In genomic region chr4:38641796-38642195, GRCh38 we compare ENCODE assay signal across 20 cellular contexts. TPM values are rescaled to one million over a fixed set of nuclear protein-coding genes. Genes with fewer than 3 reads are reported as not detected.
DNase-seq lines count a peak whose midpoint lies in the region; ATAC-seq, FAIRE-seq and TF ChIP-seq lines count a peak whose summit lies in the region.
"Had no signal": no experiment of that assay in that cellular context is flagged by ENCODE, and none has a peak within 500 bp of the region (broad histone marks: within the 10 kb centered on the region; RNA-seq: fewer than 3 reads in every experiment).

No MANE protein-coding gene starts in this region.

- no peak for ATAC-seq in HepG2
- no peak for ATAC-seq in right lobe of liver
- peak; percentile 64 for ATAC-seq in esophagus mucosa
- no peak for ATAC-seq in CD8-positive, alpha-beta T cell

- in situ Hi-C loops in HepG2 (cut with HindIII; ENCODE audit: extremely low pct_ligation_motif_present, low pct_unique_long_range_greater_than_20kb): no loop called here

- no peaks in the 10 kb centered on the region for H3K79me2 ChIP-seq in HepG2 (ENCODE audit: insufficient read depth, low read length)

- no peaks in the 10 kb centered on the region for H3K9me3 ChIP-seq in HepG2 (ENCODE audit: low read length)
- H3K9me3 ChIP-seq in right lobe of liver: no peaks in the 10 kb centered on the region
- no peaks in the 10 kb centered on the region for H3K9me3 ChIP-seq in CD8-positive, alpha-beta T cell (ENCODE audit: low read length)
- H3K9me3 ChIP-seq: HAP-1 had no signal

- H3K27me3 ChIP-seq in HepG2 (ENCODE audit: control insufficient read depth in 1 of 2, insufficient read depth in 2 of 2, low read length in 2 of 2): no peaks in the 10 kb centered on the region; a peak in 1 of 5 replicates
- H3K27me3 ChIP-seq in right lobe of liver: no peaks in the 10 kb centered on the region
- no peaks in the 10 kb centered on the region for H3K27me3 ChIP-seq in CD8-positive, alpha-beta T cell (ENCODE audit: insufficient read depth, low read length)
- H3K27me3 ChIP-seq: BLaER1 treated with 17β-estradiol and CSF1 and Interleukin-3, amounts not matched to agents 10 nM and 100 nM had no signal

- H3K27me3 Mint-ChIP-seq in neural crest cell (ENCODE audit: low read depth): no peaks in the 10 kb centered on the region
- H3K27me3 Mint-ChIP-seq in CD8-positive, alpha-beta T cell (ENCODE audit: low read depth): no peaks in the 10 kb centered on the region

- no peaks in the 10 kb centered on the region for H3K36me3 ChIP-seq in HepG2 (replicated peaks in 1 of 2; ENCODE audit: control insufficient read depth in 1 of 2, insufficient read depth in 2 of 2, low read length in 2 of 2)
- H3K36me3 ChIP-seq in right lobe of liver: no peaks in the 10 kb centered on the region
- no peaks in the 10 kb centered on the region for H3K36me3 ChIP-seq in CD8-positive, alpha-beta T cell (ENCODE audit: insufficient read depth, low read length)
- H3K36me3 ChIP-seq: BLaER1 treated with 17β-estradiol and CSF1 and Interleukin-3, amounts not matched to agents 10 nM and 100 nM; HAP-1 had no signal

- TF ChIP-seq POLR2A in HepG2 (IDR thresholded peaks at IDR 0.05; ENCODE audit: insufficient read depth in 1 of 2, low read depth in 2 of 2, low read length in 2 of 2) (no peak), right lobe of liver (IDR thresholded peaks at IDR 0.05) (no peak)

- TF ChIP-seq RAD21 in HepG2 (CRISPR knock-in tag; IDR thresholded peaks at IDR 0.05): no peak

- no peak for DNase-seq in HepG2 (ENCODE audit: low spot score)
- DNase-seq in right lobe of liver: no peak
- DNase-seq in neural crest cell (ENCODE audit: low read depth, low spot score): no peak
- DNase-seq in CD8-positive, alpha-beta T cell: no peak
- no peak for DNase-seq in EL
- DNase-seq in AG08395 (ENCODE audit: low spot score): no peak
- DNase-seq: 8988T; CD8-positive, alpha-beta memory T cell; COR-L47; GDM1; GM23248; IMR-90 had no signal

- CTCF ChIA-PET in HepG2 (lab: Yijun Ruan, JAX; ENCODE audit: low intra/inter-chr PET ratio, low total read pairs): no interaction called here
- CTCF ChIA-PET in CD8-positive, alpha-beta T cell (lab: Charles Lee): no interaction called here

- H3K4me2 ChIP-seq in HepG2 (ENCODE audit: low read depth, low read length): no peak overlapping the region
- H3K4me2 ChIP-seq: BLaER1 treated with 17β-estradiol and CSF1 and Interleukin-3, amounts not matched to agents 10 nM and 100 nM had no signal

- no TSS peak for BruUV-seq in HepG2 (replicated peaks; lab: Mats Ljungman, UMichigan)

- H3K4me1 Mint-ChIP-seq in neural crest cell: no peaks in the 10 kb centered on the region
- peaks cover 6% of the 10 kb centered on the region for H3K4me1 Mint-ChIP-seq in CD8-positive, alpha-beta T cell (ENCODE audit: low read depth)

- TF ChIP-seq EP300 in HepG2 (IDR thresholded peaks at IDR 0.05; ENCODE audit: low read depth in 2 of 2, low read length in 2 of 2) (no peak), HepG2 (CRISPR knock-in tag; IDR thresholded peaks at IDR 0.05; ENCODE audit: borderline replicate concordance) (no peak)

- intact Hi-C loops in HepG2 (cut with micrococcal nuclease; ENCODE audit: unreplicated experiment): no loop called here
- intact Hi-C loops in right lobe of liver (cut with DNase I): no loop called here
- intact Hi-C loops in CD8-positive, alpha-beta T cell (cut with DNase I, micrococcal nuclease): no loop called here

- 38% methylated on average over 1 of the region's 1 CpG for WGBS in HepG2 (ENCODE audit: low lambda C conversion rate)
- 92% methylated on average over 1 of the region's 1 CpG for WGBS in right lobe of liver (ENCODE audit: insufficient coverage, low coverage, low lambda C conversion rate, missing lambda C conversion rate)

- no peaks in the 10 kb centered on the region for H3K36me3 Mint-ChIP-seq in neural crest cell (ENCODE audit: low read depth)
- H3K36me3 Mint-ChIP-seq in CD8-positive, alpha-beta T cell: no peaks in the 10 kb centered on the region

- peaks cover 6% of the 10 kb centered on the region for H3K9me3 Mint-ChIP-seq in neural crest cell
- peaks cover 3% of the 10 kb centered on the region for H3K9me3 Mint-ChIP-seq in CD8-positive, alpha-beta T cell

- H3K4me3 Mint-ChIP-seq in neural crest cell: no peak overlapping the region
- no peak overlapping the region for H3K4me3 Mint-ChIP-seq in CD8-positive, alpha-beta T cell
- H3K4me3 Mint-ChIP-seq: B cell; CD8-positive, alpha-beta memory T cell had no signal

- peak overlapping the region; percentile 58 for H3K27ac Mint-ChIP-seq in neural crest cell (ENCODE audit: unreplicated experiment)
- no peak overlapping the region for H3K27ac Mint-ChIP-seq in CD8-positive, alpha-beta T cell
- H3K27ac Mint-ChIP-seq: B cell; CD8-positive, alpha-beta memory T cell had no signal

- TF ChIP-seq CTCF in HepG2 (CRISPR knock-in tag; IDR thresholded peaks at IDR 0.05): no peak
- TF ChIP-seq CTCF in right lobe of liver (IDR thresholded peaks at IDR 0.05): no peak
- TF ChIP-seq CTCF in neural crest cell (conservative IDR thresholded peaks at IDR 0.05): no peak
- no peak for TF ChIP-seq CTCF in CD8-positive, alpha-beta T cell (IDR thresholded peaks at IDR 0.05)

- no peak overlapping the region for H3K27ac ChIP-seq in HepG2 (ENCODE audit: extremely low read length, insufficient read depth, low read length)
- H3K27ac ChIP-seq in right lobe of liver: no peak overlapping the region
- no peak overlapping the region for H3K27ac ChIP-seq in CD8-positive, alpha-beta T cell (ENCODE audit: low read depth, low read length)
- H3K27ac ChIP-seq: BLaER1 treated with 17β-estradiol and CSF1 and Interleukin-3, amounts not matched to agents 10 nM and 100 nM; GM23248; HL-60 had no signal

- no peaks in the 10 kb centered on the region for H4K20me1 ChIP-seq in HepG2 (ENCODE audit: insufficient read depth, low read length)
- H4K20me1 ChIP-seq: BLaER1 treated with 17β-estradiol and CSF1 and Interleukin-3, amounts not matched to agents 10 nM and 100 nM had no signal

- FAIRE-seq in HepG2 (lab: Jason Lieb, UNC): no peak
- FAIRE-seq: D721Med, GM12892, GM18507 had no signal

- H3K4me1 ChIP-seq in HepG2 (ENCODE audit: insufficient read depth, low read length): 0 out of 2 replicates have a peak, but pooled peaks cover 7% of the 10 kb centered on the region
- H3K4me1 ChIP-seq in right lobe of liver: no peaks in the 10 kb centered on the region
- H3K4me1 ChIP-seq in CD8-positive, alpha-beta T cell (ENCODE audit: insufficient read depth, low read length): no peaks in the 10 kb centered on the region
- H3K4me1 ChIP-seq: HAP-1 had no signal

- H2AFZ ChIP-seq in HepG2 (ENCODE audit: low read length): no peak overlapping the region
- H2AFZ ChIP-seq: GM23248 had no signal

- POLR2A ChIA-PET in HepG2 (lab: Yijun Ruan, JAX): no interaction called here
- POLR2A ChIA-PET in CD8-positive, alpha-beta T cell (lab: Charles Lee): no interaction called here

- no peak overlapping the region for H3K9ac ChIP-seq in HepG2 (ENCODE audit: insufficient read depth, low read depth, low read length)
- H3K9ac ChIP-seq: BLaER1 treated with 17β-estradiol and CSF1 and Interleukin-3, amounts not matched to agents 10 nM and 100 nM; GM23248 had no signal

- H3K4me3 ChIP-seq in HepG2 (replicated peaks in 1 of 3; ENCODE audit: insufficient read depth in 1 of 3, low read depth in 2 of 3, low read length in 3 of 3): no peak overlapping the region
- H3K4me3 ChIP-seq in right lobe of liver: no peak overlapping the region
- no peak overlapping the region for H3K4me3 ChIP-seq in CD8-positive, alpha-beta T cell (ENCODE audit: low read depth, low read length)
- H3K4me3 ChIP-seq: BLaER1 treated with 17β-estradiol and CSF1 and Interleukin-3, amounts not matched to agents 10 nM and 100 nM; GM23248; HAP-1 had no signal

TF ChIP-seq in HepG2, 621 proteins besides CTCF, POLR2A, EP300 and RAD21:
- TF ChIP-seq TCF7L2 (IDR thresholded peaks at IDR 0.05; ENCODE audit: low read depth, low read length) (no peak), MAFK (conservative IDR thresholded peaks at IDR 0.05 in 1 of 2, IDR thresholded peaks at IDR 0.05 in 1 of 2; ENCODE audit: low read length in 2 of 2) (0 out of 4 replicates have a peak, but pooled peaks have one; percentile 13 to 29)
TF ChIP-seq in HepG2: peak in this region for 1.

RNA-seq across cellular contexts. Expression of gene KLF3, which starts 22.2 kb away (rescaled TPM):
- total RNA-seq in HepG2 (2016; rRNA removed; fragmentation: Illumina TruSeq; extraction: Trizol) (29.1 and 45.2 TPM in 2 replicates), right lobe of liver (10 to 100 TPM; 21.3 to 37.6 (median 26.8) TPM), esophagus mucosa (77.8 TPM), neural crest cell (38.2 and 38.4 TPM in 2 replicates)
- total RNA-seq in HepG2 (2016; cell fraction: cytosol; rRNA removed; fragmentation: Illumina TruSeq; extraction: Trizol; ENCODE audit: low read depth): 5.0 and 6.9 TPM in 2 replicates
- 29.1 and 39.1 TPM in 2 replicates for total RNA-seq in HepG2 (2016; cell fraction: insoluble cytoplasmic fraction; rRNA removed; fragmentation: Illumina TruSeq; extraction: Trizol)
- total RNA-seq in HepG2 (2016; cell fraction: membrane; rRNA removed; fragmentation: Illumina TruSeq; extraction: Trizol): 27.0 and 29.9 TPM in 2 replicates
- 38.1 and 42.0 TPM in 2 replicates for total RNA-seq in HepG2 (2016; cell fraction: nucleus; rRNA removed; fragmentation: Illumina TruSeq; extraction: Trizol)
- polyA plus RNA-seq in HepG2 (2011; rRNA removed): 32.2 and 37.8 TPM in 2 replicates
- 23.4 and 26.9 TPM in 2 replicates for polyA plus RNA-seq in HepG2 (2011; cell fraction: cytosol; rRNA removed)
- 34.9 and 36.5 TPM in 2 replicates for polyA plus RNA-seq in HepG2 (2011; cell fraction: nucleus; rRNA removed)
- polyA plus RNA-seq in HepG2 (2012): 35.9 and 36.8 TPM in 2 replicates
- polyA plus RNA-seq in HepG2 (2016; cell fraction: cytosol; fragmentation: Illumina TruSeq; extraction: Trizol; ENCODE audit: low read depth): 12.2 and 13.0 TPM in 2 replicates
- polyA plus RNA-seq in HepG2 (2016; cell fraction: insoluble cytoplasmic fraction; fragmentation: Illumina TruSeq; extraction: Trizol; ENCODE audit: low read depth): 46.7 and 48.9 TPM in 2 replicates
- polyA plus RNA-seq in HepG2 (2016; cell fraction: membrane; fragmentation: Illumina TruSeq; extraction: Trizol; ENCODE audit: low read depth): 28.6 and 30.0 TPM in 2 replicates
- polyA plus RNA-seq in HepG2 (2016; cell fraction: nucleus; fragmentation: Illumina TruSeq; extraction: Trizol; ENCODE audit: insufficient read depth, low read depth): 40.1 and 41.8 TPM in 2 replicates
- 23.8 and 59.2 TPM in 2 replicates for polyA minus RNA-seq in HepG2 (2011; rRNA and poly(A)+ RNA removed; ENCODE audit: low replicate concordance)
- polyA minus RNA-seq in HepG2 (2011; cell fraction: cytosol; rRNA and poly(A)+ RNA removed): 32.1 and 36.4 TPM in 2 replicates
- 148 and 153 TPM in 2 replicates for polyA minus RNA-seq in HepG2 (2011; cell fraction: nucleus; rRNA and poly(A)+ RNA removed)
- 100 to 1,000 TPM; 181 to 194 TPM for total RNA-seq in CD8-positive, alpha-beta T cell
